Comparison of ENCODE assay signal across 35 cellular contexts in the genomic region with DNA sequence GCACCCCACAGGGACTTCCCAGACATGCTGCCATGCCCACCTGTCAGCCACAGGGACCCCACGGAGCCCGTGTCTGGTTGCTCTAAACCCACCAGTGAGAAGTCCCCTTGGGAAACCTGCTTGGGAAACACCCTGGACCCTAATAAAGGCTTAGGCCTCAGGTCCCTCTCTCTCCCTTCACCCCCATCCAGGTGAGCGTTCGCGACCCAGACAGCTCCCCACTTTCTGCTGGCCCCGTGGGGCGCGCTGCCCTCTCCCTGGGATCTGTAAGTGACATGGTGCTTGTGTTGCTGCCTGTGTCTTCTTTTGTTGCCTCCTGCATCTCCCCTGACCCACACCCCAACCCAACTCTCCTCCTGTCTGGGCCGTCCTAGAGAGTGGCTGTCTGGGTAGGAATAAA. TPM values are rescaled to one million over a fixed set of nuclear protein-coding genes. Genes with fewer than 3 reads are reported as not detected.
"Had no signal": no experiment of that assay in that cellular context is flagged by ENCODE, and none has a peak within 500 bp of the region (broad histone marks: within the 10 kb centered on the region; RNA-seq: fewer than 3 reads in every experiment).

No MANE protein-coding gene starts in this region.

- H3K4me3 ChIP-seq: adrenal gland, body of pancreas, breast epithelium had no signal

- H3K9me3 ChIP-seq: adrenal gland, body of pancreas had no signal

- FAIRE-seq: astrocyte, TTC549 had no signal

- H3K27me3 ChIP-seq: adrenal gland, body of pancreas, brain microvascular endothelial cell had no signal

- H3K36me3 ChIP-seq: adrenal gland, brain microvascular endothelial cell, breast epithelium had no signal

- DNase-seq: activated B cell treated with CpG ODN at 0.5 μM for 24 hours; activated CD4-positive, alpha-beta memory T cell treated with anti-CD3 and anti-CD28 coated beads for 36 hours; activated CD4-positive, alpha-beta T cell treated with anti-CD3 and anti-CD28 coated beads for 4 hours; activated CD4-positive, alpha-beta T cell treated with anti-CD3 and anti-CD28 coated beads, Interleukin-2, amount 10 ng/mL, durations not matched to agents 24 days and 14 days; activated CD4-positive, alpha-beta T cell treated with anti-CD3 and anti-CD28 coated beads, Interleukin-2, amount 50 U/mL, for 1 hour; activated CD4-positive, alpha-beta T cell treated with anti-CD3 and anti-CD28 coated beads, Interleukin-2, amount 50 U/mL, for 4 hours; activated CD4-positive, CD25-positive, alpha-beta regulatory T cell treated with anti-CD3 and anti-CD28 coated beads, Interleukin-2, amount 50 U/mL, for 72 hours; activated CD8-positive, alpha-beta memory T cell treated with anti-CD3 and anti-CD28 coated beads, Interleukin-2, amount 10 ng/mL, durations not matched to agents 7 days and 5 days; activated CD8-positive, alpha-beta T cell treated with anti-CD3 and anti-CD28 coated beads for 36 hours; activated effector memory CD4-positive, alpha-beta T cell treated with anti-CD3 and anti-CD28 coated beads, Interleukin-2, amount 50 U/mL, for 16 hours; activated gamma-delta T cell treated with Interleukin-2 at 50 U/mL for 16 hours; activated naive CD4-positive, alpha-beta T cell; activated naive CD4-positive, alpha-beta T cell treated with anti-CD3 and anti-CD28 coated beads for 36 hours; activated naive CD4-positive, alpha-beta T cell treated with anti-CD3 and anti-CD28 coated beads, Interleukin-2, amount 50 U/mL, for 16 hours; activated naive CD8-positive, alpha-beta T cell treated with anti-CD3 and anti-CD28 coated beads for 36 hours; activated T-cell treated with anti-CD3 and anti-CD28 coated beads for 4 hours; activated T-cell treated with anti-CD3 and anti-CD28 coated beads, Interleukin-2, amount 50 U/mL, for 1 hour; activated T-cell treated with anti-CD3 and anti-CD28 coated beads, Interleukin-2, amount 50 U/mL, for 4 hours; activated T-cell treated with anti-CD3 and anti-CD28 coated beads, Interleukin-2, amount 50 U/mL, for 72 hours; adrenal gland; amniotic stem cell; aorta; body of pancreas; brain microvascular endothelial cell; central memory CD4-positive, alpha-beta T cell; T-helper 1 cell; T-helper 2 cell; T-helper 9 cell had no signal

- H3K4me1 ChIP-seq: adrenal gland, body of pancreas, breast epithelium had no signal

- H3K27ac ChIP-seq: adrenal gland, body of pancreas, brain microvascular endothelial cell, breast epithelium, VCaP had no signal

RNA-seq across cellular contexts. Expression of a gene that starts 47.1 kb away (rescaled TPM):
- total RNA-seq: activated B cell treated with CpG ODN at 0.5 μM for 24 hours; activated CD4-positive, alpha-beta memory T cell treated with anti-CD3 and anti-CD28 coated beads for 36 hours; activated CD4-positive, alpha-beta T cell treated with anti-CD3 and anti-CD28 coated beads, Interleukin-2, amount 10 ng/mL, durations not matched to agents 24 days and 14 days; activated CD8-positive, alpha-beta memory T cell treated with anti-CD3 and anti-CD28 coated beads, Interleukin-2, amount 10 ng/mL, durations not matched to agents 7 days and 5 days; activated CD8-positive, alpha-beta T cell treated with anti-CD3 and anti-CD28 coated beads for 36 hours; activated naive CD4-positive, alpha-beta T cell treated with anti-CD3 and anti-CD28 coated beads for 36 hours; activated naive CD4-positive, alpha-beta T cell treated with anti-CD3 and anti-CD28 coated beads, Interleukin-2, amount 50 U/mL, for 72 hours; activated naive CD8-positive, alpha-beta T cell treated with anti-CD3 and anti-CD28 coated beads for 36 hours; activated T-cell treated with anti-CD3 and anti-CD28 coated beads, Interleukin-2, amount 50 U/mL, for 4 hours; activated T-cell treated with anti-CD3 and anti-CD28 coated beads, Interleukin-2, amount 50 U/mL, for 72 hours; activated T-helper 1 cell treated with anti-CD3 and anti-CD28 coated beads, Interleukin-12 subunit alpha, Interleukin-12 subunit beta, Interleukin-2, Interleukin-4 antibody, amounts not matched to agents 30 ng/mL and 10 ng/mL and 1 ng/mL, durations not matched to agents 14 hours and 24 hours and 36 hours; activated T-helper 17 cell treated with anti-CD3 and anti-CD28 coated beads, Interleukin-2, amount 50 U/mL, for 72 hours had no signal
